ENCODE assay signal across 25 cellular contexts in the genomic region with DNA sequence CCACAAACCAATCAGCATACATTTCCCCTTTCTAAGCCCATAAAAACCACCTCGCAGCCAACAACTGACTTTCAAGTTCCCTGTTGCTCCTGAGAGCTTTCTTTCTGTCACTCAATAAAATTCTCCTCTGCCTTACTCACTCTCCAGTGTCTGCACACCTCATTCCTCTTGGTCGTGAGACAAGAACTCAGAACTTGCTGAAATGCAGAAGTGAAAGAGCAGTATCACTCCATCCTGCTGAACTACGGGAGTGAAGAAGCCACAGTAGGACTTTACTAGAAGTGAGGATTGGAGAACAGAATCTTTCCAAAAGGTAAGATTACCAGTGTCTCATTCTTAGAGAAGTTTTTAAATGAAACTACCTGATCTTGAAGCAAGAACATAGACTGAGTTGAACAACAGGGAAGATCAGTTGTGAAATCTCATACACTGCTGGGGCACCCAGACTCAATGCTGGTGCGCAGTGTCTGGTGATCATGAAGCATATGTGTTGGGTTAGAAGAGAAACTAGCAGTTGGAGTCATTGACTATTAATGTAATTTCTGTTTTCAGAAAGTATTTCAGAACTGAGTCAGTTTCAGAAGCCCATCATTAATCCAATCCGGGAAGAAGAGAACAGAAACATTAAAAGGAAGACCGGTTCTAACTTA.
"Had no signal": no experiment of that assay in that cellular context is flagged by ENCODE, and none has a peak within 500 bp of the region (broad histone marks: within the 10 kb centered on the region; RNA-seq: fewer than 3 reads in every experiment).

No MANE protein-coding gene starts in this region.

- ATAC-seq: activated CD4-positive, CD25-positive, alpha-beta regulatory T cell treated with anti-CD3 and anti-CD28 coated beads, Interleukin-2, amount 50 U/mL, for 24 hours; activated CD8-positive, alpha-beta memory T cell treated with anti-CD3 and anti-CD28 coated beads, Interleukin-2, amount 10 ng/mL, durations not matched to agents 7 days and 5 days; activated CD8-positive, alpha-beta T cell treated with anti-CD3 and anti-CD28 coated beads for 36 hours; activated naive CD8-positive, alpha-beta T cell treated with anti-CD3 and anti-CD28 coated beads, Interleukin-2, amount 50 U/mL, for 24 hours; gastrocnemius medialis; left lung; naive thymus-derived CD8-positive, alpha-beta T cell; stimulated activated memory B cell treated with anti-CD40 and anti-IgM and Interleukin-4, amounts not matched to agents 10 μg/mL and 1 μg/mL and 100 μg/mL, for 72 hours had no signal

- H3K27me3 ChIP-seq: cardiac muscle cell, esophagus squamous epithelium, gastrocnemius medialis, left lung, sigmoid colon, testis, uterus had no signal

- H3K4me3 ChIP-seq: cardiac muscle cell, esophagus squamous epithelium, gastrocnemius medialis, left lung, sigmoid colon, smooth muscle cell, testis, uterus had no signal

- DNase-seq: activated CD4-positive, alpha-beta T cell treated with anti-CD3 and anti-CD28 coated beads, Interleukin-2, amount 10 ng/mL, durations not matched to agents 24 days and 14 days; activated CD8-positive, alpha-beta memory T cell treated with anti-CD3 and anti-CD28 coated beads, Interleukin-2, amount 10 ng/mL, durations not matched to agents 7 days and 5 days; activated CD8-positive, alpha-beta T cell treated with anti-CD3 and anti-CD28 coated beads for 36 hours; activated effector memory CD4-positive, alpha-beta T cell treated with anti-CD3 and anti-CD28 coated beads, Interleukin-2, amount 50 U/mL, for 16 hours; activated naive CD4-positive, alpha-beta T cell treated with anti-CD3 and anti-CD28 coated beads, Interleukin-2, amount 10 ng/mL, durations not matched to agents 7 days and 5 days; activated naive CD8-positive, alpha-beta T cell treated with anti-CD3 and anti-CD28 coated beads, Interleukin-2, amount 50 U/mL, for 24 hours; activated T-cell treated with anti-CD3 and anti-CD28 coated beads for 4 hours; cortex of kidney; endodermal cell; esophagus squamous epithelium; gastrocnemius medialis; hippocampal formation; kidney glomerular epithelial cell; left lung; naive thymus-derived CD8-positive, alpha-beta T cell; sigmoid colon; stimulated activated CD4-positive, alpha-beta T cell treated with anti-CD3 and anti-CD28 coated beads, Interleukin-15, amount 100 ng/mL, for 24 hours; testis; trophoblast cell; uterus had no signal

- H3K36me3 ChIP-seq: cardiac muscle cell, esophagus squamous epithelium, gastrocnemius medialis, left lung, sigmoid colon, uterus had no signal

- H3K9me3 ChIP-seq: esophagus squamous epithelium, gastrocnemius medialis, sigmoid colon, testis, uterus had no signal

- H3K4me1 ChIP-seq: esophagus squamous epithelium, gastrocnemius medialis, left lung, sigmoid colon, testis, uterus had no signal

- H3K27ac ChIP-seq: cardiac muscle cell, esophagus squamous epithelium, gastrocnemius medialis, left lung, sigmoid colon, testis, uterus, VCaP had no signal
